ENCODE assay signal across 7 cellular contexts in genomic region chr2:12305931-12306330, GRCh38.
"Had no signal": no experiment of that assay in that cellular context is flagged by ENCODE, and none has a peak within 500 bp of the region (broad histone marks: within the 10 kb centered on the region; RNA-seq: fewer than 3 reads in every experiment).

No MANE protein-coding gene starts in this region.

- H3K27ac ChIP-seq: HL-60 had no signal

- H3K4me3 ChIP-seq: GM23338 had no signal

- H3K4me2 ChIP-seq: GM23338 had no signal

- ATAC-seq: GM23338, HepG2 had no signal

- DNase-seq: H9, HCEC 1CT, HFFc6, KBM-7 had no signal

- H2AFZ ChIP-seq: GM23338 had no signal
